In genomic region chr7:92968502-92968901, GRCh38 we compare ENCODE assay signal across 17 cellular contexts.
DNase-seq lines count a peak whose midpoint lies in the region; ATAC-seq, FAIRE-seq and TF ChIP-seq lines count a peak whose summit lies in the region.
"Had no signal": no experiment of that assay in that cellular context is flagged by ENCODE, and none has a peak within 500 bp of the region (broad histone marks: within the 10 kb centered on the region; RNA-seq: fewer than 3 reads in every experiment).

No MANE protein-coding gene starts in this region.

- in situ Hi-C loops in K562 (cut with MboI): no loop called here

- CTCF ChIA-PET in K562 (lab: Yijun Ruan, JAX; ENCODE audit: low intra/inter-chr PET ratio): no interaction called here

- TF ChIP-seq EP300 in K562 (IDR thresholded peaks at IDR 0.05; ENCODE audit: low read length): no peak

- peak; percentile 67 for FAIRE-seq in K562 (lab: Jason Lieb, UNC)
- FAIRE-seq: islet of Langerhans had no signal

- no peak for TF ChIP-seq RAD21 in K562 (CRISPR knock-in tag; conservative IDR thresholded peaks at IDR 0.05 in 1 of 2, IDR thresholded peaks at IDR 0.05 in 1 of 2)

- no peak overlapping the region for H3K4me2 ChIP-seq in K562 (ENCODE audit: insufficient read depth, low read length)
- no peak overlapping the region for H3K4me2 ChIP-seq in osteoblast (ENCODE audit: insufficient read depth, low read length)

- ATAC-seq in GM18499 (IDR thresholded peaks at IDR 0.05; ENCODE audit: insufficient read depth, unreplicated experiment) (peak; percentile 54), GM19043 (IDR thresholded peaks at IDR 0.05; ENCODE audit: low read depth, unreplicated experiment) (peak; percentile 55), HG02938 (IDR thresholded peaks at IDR 0.05; ENCODE audit: unreplicated experiment) (peak; percentile 85), K562 (no peak), left lung (no peak), GM21786 (IDR thresholded peaks at IDR 0.05; ENCODE audit: unreplicated experiment) (no peak)
- ATAC-seq: esophagus mucosa had no signal

- POLR2A ChIA-PET in K562 (lab: Yijun Ruan, JAX): no interaction called here

- intact Hi-C loops in K562 (cut with micrococcal nuclease): no loop called here
- intact Hi-C loops in left lung (cut with DNase I): no loop called here

- H3K9me1 ChIP-seq in K562 (ENCODE audit: control insufficient read depth, insufficient read depth, low read length): no peaks in the 10 kb centered on the region

- no peak overlapping the region for H3K27ac ChIP-seq in K562 (ENCODE audit: extremely low read depth, low read depth, low read length)
- H3K27ac ChIP-seq in left lung: no peak overlapping the region
- no peak overlapping the region for H3K27ac ChIP-seq in osteoblast (ENCODE audit: low read depth, low read length)
- H3K27ac ChIP-seq: sigmoid colon, SK-N-MC, upper lobe of left lung had no signal

- TF ChIP-seq CTCF in K562 (IDR thresholded peaks at IDR 0.05 in 2 of 3, conservative IDR thresholded peaks at IDR 0.05 in 1 of 3; ENCODE audit: insufficient read depth in 2 of 3, low read depth in 1 of 3, low read length in 3 of 3): no peak
- no peak for TF ChIP-seq CTCF in left lung (IDR thresholded peaks at IDR 0.05)
- no peak for TF ChIP-seq CTCF in osteoblast (IDR thresholded peaks at IDR 0.05; ENCODE audit: extremely low read depth, low read depth, low read length)

- H3K4me1 ChIP-seq in K562 (replicated peaks in 1 of 2; ENCODE audit: control insufficient read depth in 2 of 2, insufficient read depth in 2 of 2, low read length in 2 of 2) (no peaks in the 10 kb centered on the region), left lung (no peaks in the 10 kb centered on the region), osteoblast (ENCODE audit: insufficient read depth, low read length) (peaks cover 7% of the 10 kb centered on the region)
- H3K4me1 ChIP-seq: sigmoid colon, upper lobe of left lung had no signal

- no peak for DNase-seq in K562 (ENCODE audit: extremely low read depth in 1 of 4, low spot score in 3 of 4)
- DNase-seq in left lung: no peak
- DNase-seq in osteoblast (ENCODE audit: insufficient read length, low spot score, missing footprints): no peak
- DNase-seq in NCI-H345 (lab: John Stamatoyannopoulos, UW): no peak
- DNase-seq: Calu3; GDM1; nucleus accumbens; sigmoid colon; stimulated activated CD4-positive, alpha-beta T cell treated with anti-CD3 and anti-CD28 coated beads, Interleukin-4, amount 100 ng/mL, for 24 hours; upper lobe of left lung had no signal

- H3K9ac ChIP-seq in K562 (ENCODE audit: insufficient read depth in 1 of 2, low read depth in 2 of 2, low read length in 2 of 2): no peak overlapping the region

- H2AFZ ChIP-seq in K562 (ENCODE audit: low read depth, low read length) (no peak overlapping the region; the same call in 1 of the 2 replicates), osteoblast (ENCODE audit: low read length) (no peak overlapping the region)

- no peak overlapping the region for H3K4me3 ChIP-seq in K562
- no peak overlapping the region for H3K4me3 ChIP-seq in left lung
- no peak overlapping the region for H3K4me3 ChIP-seq in osteoblast (ENCODE audit: insufficient read depth, low read length)
- H3K4me3 ChIP-seq: sigmoid colon, SK-N-MC, upper lobe of left lung had no signal

- H3K9me3 ChIP-seq in K562 (replicated peaks; ENCODE audit: control insufficient read depth, insufficient read depth, low read depth, low read length) (no peaks in the 10 kb centered on the region), left lung (no peaks in the 10 kb centered on the region), osteoblast (ENCODE audit: low read depth, low read length) (no peaks in the 10 kb centered on the region)
- H3K9me3 ChIP-seq: sigmoid colon, upper lobe of left lung had no signal

- H3K36me3 ChIP-seq in K562 (ENCODE audit: control insufficient read depth, insufficient read depth, low read length): no peaks in the 10 kb centered on the region
- no peaks in the 10 kb centered on the region for H3K36me3 ChIP-seq in left lung
- no peaks in the 10 kb centered on the region for H3K36me3 ChIP-seq in osteoblast (ENCODE audit: insufficient read depth, low read length)
- H3K36me3 ChIP-seq: sigmoid colon, upper lobe of left lung had no signal

- H4K20me1 ChIP-seq in K562 (replicated peaks; ENCODE audit: control insufficient read depth, insufficient read depth, low read length) (no peaks in the 10 kb centered on the region), osteoblast (ENCODE audit: insufficient read depth, low read length) (no peaks in the 10 kb centered on the region)

- H3K79me2 ChIP-seq in K562 (ENCODE audit: control insufficient read depth, insufficient read depth, low read length) (no peaks in the 10 kb centered on the region), osteoblast (ENCODE audit: insufficient read depth, low read length) (no peaks in the 10 kb centered on the region)

- no peak for TF ChIP-seq POLR2A in K562 (conservative IDR thresholded peaks at IDR 0.05)

- H3K27me3 ChIP-seq in K562 (ENCODE audit: control insufficient read depth in 2 of 2, insufficient read depth in 2 of 2, low read length in 2 of 2): no peaks in the 10 kb centered on the region
- H3K27me3 ChIP-seq in left lung: no peaks in the 10 kb centered on the region
- H3K27me3 ChIP-seq in osteoblast (ENCODE audit: insufficient read depth, low read length): no peaks in the 10 kb centered on the region
- H3K27me3 ChIP-seq: sigmoid colon, upper lobe of left lung had no signal

- BruUV-seq in K562 (replicated peaks; lab: Mats Ljungman, UMichigan): no TSS peak

- 0% methylated on average over 1 of the region's 1 CpG for WGBS in K562 (ENCODE audit: insufficient coverage, low coverage, missing lambda C conversion rate)

TF ChIP-seq in K562, 482 proteins besides CTCF, POLR2A, EP300 and RAD21:
- no peak for TF ChIP-seq CBFA2T3 (IDR thresholded peaks at IDR 0.05)
- TF ChIP-seq ZZZ3 (IDR thresholded peaks at IDR 0.05): no peak
- TF ChIP-seq PHF8 (IDR thresholded peaks at IDR 0.05; ENCODE audit: borderline replicate concordance, low read length): no peak
- TF ChIP-seq PKNOX1 (IDR thresholded peaks at IDR 0.05): no peak

Comparison
In these comparisons a context has a peak if more than half of its experiments do, and no peak if none do; other contexts are left out.
1. ATAC-seq: peak in GM18499 (single experiment), GM19043 (single experiment) and HG02938 (single experiment); none in K562 (single experiment), left lung (single experiment) and GM21786 (single experiment).